ENCODE assay signal across 8 cellular contexts in the genomic region with DNA sequence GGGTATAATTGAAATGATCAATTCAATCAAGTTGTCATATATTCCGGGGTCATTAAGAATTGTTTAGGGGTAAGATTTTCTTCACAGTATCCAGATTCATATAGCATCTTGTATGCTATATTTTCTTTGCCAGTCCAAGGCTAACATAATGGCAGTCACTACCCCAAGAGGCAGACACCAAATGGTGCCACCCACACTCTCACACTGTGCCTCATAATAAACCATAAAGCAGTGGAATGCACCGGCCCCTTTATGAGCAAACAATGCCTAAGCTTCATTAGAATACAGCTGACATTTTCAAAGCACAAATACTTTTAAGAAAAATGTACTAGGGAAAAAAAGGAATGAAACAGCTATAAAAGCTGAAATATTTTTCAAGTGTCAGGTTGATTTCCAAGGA.
DNase-seq lines count a peak whose midpoint lies in the region; ATAC-seq and TF ChIP-seq lines count a peak whose summit lies in the region.

No MANE protein-coding gene starts in this region.

- WGBS in prostate gland, result 1% methylated on average over 2 of the region's 2 CpGs

- no peak for TF ChIP-seq POLR2A in prostate gland (IDR thresholded peaks at IDR 0.05)

- peaks cover 21% of the 10 kb centered on the region for H3F3A ChIP-seq in DOHH2 (ENCODE audit: control insufficient read depth, insufficient read depth)

- H3K4me1 ChIP-seq in DOHH2 (ENCODE audit: control insufficient read depth, low read length) (peaks cover 66% of the 10 kb centered on the region), prostate gland (replicated peaks) (peaks cover 2% of the 10 kb centered on the region)

- H3K27me3 ChIP-seq in DOHH2 (ENCODE audit: control insufficient read depth, low read length) (no peaks in the 10 kb centered on the region), prostate gland (replicated peaks; ENCODE audit: insufficient read depth) (no peaks in the 10 kb centered on the region)

- peak overlapping the region; percentile 78 for H3K4me2 ChIP-seq in DOHH2 (ENCODE audit: low read length)

- TF ChIP-seq CTCF in DOHH2 (IDR thresholded peaks at IDR 0.05; ENCODE audit: low read depth, low read length, poor library complexity, severe bottlenecking) (no peak), LNCaP clone FGC (IDR thresholded peaks at IDR 0.05; ENCODE audit: control insufficient read depth, extremely low read depth, insufficient read depth) (no peak), prostate gland (IDR thresholded peaks at IDR 0.05) (no peak)

- peaks cover 62% of the 10 kb centered on the region for H3K79me2 ChIP-seq in DOHH2 (ENCODE audit: control insufficient read depth, low read length)

- peak; percentile 61 for ATAC-seq in GM21447 (IDR thresholded peaks at IDR 0.05; ENCODE audit: unreplicated experiment)

- H3K9me2 ChIP-seq in DOHH2 (replicated peaks; ENCODE audit: control insufficient read depth, low read length), result no peaks in the 10 kb centered on the region

- H3K27ac ChIP-seq in DOHH2 (ENCODE audit: low read depth, low read length), result peak overlapping the region; percentile 68
- H3K27ac ChIP-seq in prostate gland, result peak overlapping the region; percentile 45 to 47

- H3K36me3 ChIP-seq in DOHH2 (ENCODE audit: control insufficient read depth, low read length) (peaks cover 28% of the 10 kb centered on the region), prostate gland (no peaks in the 10 kb centered on the region)

- no peaks in the 10 kb centered on the region for H3K9me3 ChIP-seq in DOHH2 (ENCODE audit: control insufficient read depth, insufficient read depth, low read length)
- no peaks in the 10 kb centered on the region for H3K9me3 ChIP-seq in prostate gland

- intact Hi-C loops in prostate gland (cut with DNase I), result no loop called here

- no peaks in the 10 kb centered on the region for H4K20me1 ChIP-seq in DOHH2 (ENCODE audit: control insufficient read depth, insufficient read depth, low read depth, low read length)

- peak; percentile 36 for DNase-seq in LNCaP clone FGC (ENCODE audit: low read depth)
- peak; percentile 16 to 30 for DNase-seq in activated CD4-positive, alpha-beta T cell treated with anti-CD3 and anti-CD28 coated beads, Interleukin-2, amount 50 U/mL, for 4 hours
- peak; percentile 34 for DNase-seq in glomerular visceral epithelial cell (ENCODE audit: extremely low spot score)
- peak; percentile 40 for DNase-seq in prostate gland (ENCODE audit: low spot score)
- no peak for DNase-seq in GM19240 (ENCODE audit: insufficient read length, low spot score)
- no peak for DNase-seq in islet precursor cell

- H3K4me3 ChIP-seq in DOHH2 (ENCODE audit: low read length) (peak overlapping the region; percentile 79), LNCaP clone FGC (ENCODE audit: low read depth, low read length) (peak overlapping the region; percentile 54), prostate gland (peak overlapping the region; percentile 25 to 37)

Comparison
In these comparisons a context has a peak if more than half of its experiments do, and no peak if none do; other contexts are left out.
1. DNase-seq: peak in LNCaP clone FGC (single experiment), activated CD4-positive, alpha-beta T cell treated with anti-CD3 and anti-CD28 coated beads, Interleukin-2, amount 50 U/mL, for 4 hours (2 of 2), glomerular visceral epithelial cell (single experiment) and prostate gland (single experiment); none in GM19240 (single experiment) and islet precursor cell (single experiment).
2. Peak in every context shown above with its lines, with median percentiles within 50 percentile points of each other: H3K4me3 ChIP-seq.